Comparison of ENCODE assay signal across 8 cellular contexts in genomic region chr11:62614275-62614674, GRCh38. TPM values are rescaled to one million over a fixed set of nuclear protein-coding genes. Genes with fewer than 3 reads are reported as not detected.
DNase-seq lines count a peak whose midpoint lies in the region; ATAC-seq and TF ChIP-seq lines count a peak whose summit lies in the region.

No MANE protein-coding gene starts in this region.

- H3F3A ChIP-seq in GM23248 (ENCODE audit: insufficient read depth), result peaks cover 9% of the 10 kb centered on the region; the same call in 1 of the 2 replicates

- DNase-seq in GM23248 (peak; percentile 63), WERI-Rb-1 (no peak), endothelial cell (ENCODE audit: low spot score) (no peak), HCEC 1CT (no peak), NCI-H524 (lab: John Stamatoyannopoulos, UW) (no peak), NCI-H2081 treated with DMSO at 0.1 percent for 48 hours (lab: John Stamatoyannopoulos, UW) (no peak)
- DNase-seq in stimulated activated CD4-positive, alpha-beta T cell treated with anti-CD3 and anti-CD28 coated beads, Interleukin-12 subunit alpha, Interleukin-12 subunit beta, amount 100 ng/mL, for 4 hours, result peak; percentile 56

- H3K9me2 ChIP-seq in GM23248 (ENCODE audit: insufficient read depth), result no peaks in the 10 kb centered on the region

- no peaks in the 10 kb centered on the region for H4K20me1 ChIP-seq in GM23248 (ENCODE audit: insufficient read depth)

- H3K27me3 ChIP-seq in GM23248 (replicated peaks; ENCODE audit: insufficient read depth), result no peaks in the 10 kb centered on the region
- H3K27me3 ChIP-seq in WERI-Rb-1 (ENCODE audit: insufficient read depth, low read depth, severe bottlenecking), result no peaks in the 10 kb centered on the region

- no peak overlapping the region for H3K9ac ChIP-seq in GM23248

- H3K36me3 ChIP-seq in GM23248 (ENCODE audit: low read depth), result no peaks in the 10 kb centered on the region
- peaks cover 5% of the 10 kb centered on the region; the same call in 1 of the 2 replicates for H3K36me3 ChIP-seq in WERI-Rb-1

- H3K4me3 Mint-ChIP-seq in endothelial cell (ENCODE audit: unreplicated experiment), result no peak overlapping the region

- H2AFZ ChIP-seq in GM23248, result no peak overlapping the region

- H3K79me2 ChIP-seq in GM23248 (ENCODE audit: insufficient read depth), result peaks cover 33% of the 10 kb centered on the region

- ATAC-seq in HG03469 (IDR thresholded peaks at IDR 0.05; ENCODE audit: unreplicated experiment), result no peak

- H3K4me2 ChIP-seq in GM23248 (ENCODE audit: unreplicated experiment), result no peak overlapping the region

- in situ Hi-C loops in GM23248 (cut with MboI), result no loop called here

- H3K4me3 ChIP-seq in GM23248 (no peak overlapping the region), WERI-Rb-1 (ENCODE audit: low read depth, low read length) (no peak overlapping the region)

- H3K4me1 Mint-ChIP-seq in endothelial cell (ENCODE audit: unreplicated experiment), result peaks cover 14% of the 10 kb centered on the region

- peaks cover 14% of the 10 kb centered on the region for H3K27me3 Mint-ChIP-seq in endothelial cell (ENCODE audit: unreplicated experiment)

- TF ChIP-seq CTCF in WERI-Rb-1 (IDR thresholded peaks at IDR 0.05; ENCODE audit: low read depth, low read length), result no peak
- TF ChIP-seq CTCF in endothelial cell (IDR thresholded peaks at IDR 0.05; ENCODE audit: unreplicated experiment), result no peak

- H3K9me3 Mint-ChIP-seq in endothelial cell (ENCODE audit: unreplicated experiment), result no peaks in the 10 kb centered on the region

- no peak overlapping the region for H3K27ac ChIP-seq in GM23248
- peak overlapping the region; percentile 6; the same call in 1 of the 2 replicates for H3K27ac ChIP-seq in WERI-Rb-1

- H3K4me1 ChIP-seq in GM23248 (ENCODE audit: insufficient read depth), result peaks cover 5% of the 10 kb centered on the region; the same call in 1 of the 2 replicates

- no peaks in the 10 kb centered on the region for H3K9me3 ChIP-seq in GM23248 (ENCODE audit: low read depth)
- no peaks in the 10 kb centered on the region for H3K9me3 ChIP-seq in WERI-Rb-1 (ENCODE audit: severe bottlenecking)

- peaks cover 5% of the 10 kb centered on the region for H3K36me3 Mint-ChIP-seq in endothelial cell (ENCODE audit: low read depth, unreplicated experiment)

- 74 to 78% methylated on average over 8 of the region's 8 CpGs for WGBS in GM23248 (ENCODE audit: low coverage in 1 of 2, low lambda C conversion rate in 2 of 2, missing lambda C conversion rate in 2 of 2), 2 experiments

- peak overlapping the region; percentile 78 for H3K27ac Mint-ChIP-seq in endothelial cell (ENCODE audit: unreplicated experiment)

RNA-seq across cellular contexts. Expression of gene ROM1, which starts 1.2 kb away (rescaled TPM):
- 3.4 and 6.5 TPM in 2 replicates for total RNA-seq in GM23248 (2014; rRNA removed; shearing (Covaris generic))
- polyA plus RNA-seq in GM23248 (2016; fragmentation: Nextera tagmentation; extraction: Ambion mirVana), result 5.4 and 8.8 TPM in 2 replicates
- 2.1 TPM for total RNA-seq in endothelial cell (ENCODE audit: unreplicated experiment)

RNA-seq across cellular contexts. Expression of gene EML3, which starts 1.7 kb away (rescaled TPM):
- total RNA-seq in GM23248 (2014; rRNA removed; shearing (Covaris generic)), result 43.4 and 47.2 TPM in 2 replicates
- polyA plus RNA-seq in GM23248 (2016; fragmentation: Nextera tagmentation; extraction: Ambion mirVana), result 32.8 and 34.8 TPM in 2 replicates
- 98.6 TPM for total RNA-seq in endothelial cell (ENCODE audit: unreplicated experiment)

RNA-seq across cellular contexts. Expression of gene B3GAT3, which starts 7.5 kb away (rescaled TPM):
- total RNA-seq in GM23248 (2014; rRNA removed; shearing (Covaris generic)), result 32.1 and 35.6 TPM in 2 replicates
- 44.2 and 46.7 TPM in 2 replicates for polyA plus RNA-seq in GM23248 (2016; fragmentation: Nextera tagmentation; extraction: Ambion mirVana)
- 32.8 TPM for total RNA-seq in endothelial cell (ENCODE audit: unreplicated experiment)

RNA-seq across cellular contexts. Expression of gene MTA2, which starts 12.6 kb away (rescaled TPM):
- total RNA-seq in GM23248 (2014; rRNA removed; shearing (Covaris generic)), result 98.8 and 114 TPM in 2 replicates
- 26.3 and 28.9 TPM in 2 replicates for polyA plus RNA-seq in GM23248 (2016; fragmentation: Nextera tagmentation; extraction: Ambion mirVana)
- total RNA-seq in endothelial cell (ENCODE audit: unreplicated experiment), result 157 TPM

RNA-seq across cellular contexts. Expression of gene TUT1, which starts 23.0 kb away (rescaled TPM):
- 6.1 and 7.7 TPM in 2 replicates for total RNA-seq in GM23248 (2014; rRNA removed; shearing (Covaris generic))
- 11.1 and 12.1 TPM in 2 replicates for polyA plus RNA-seq in GM23248 (2016; fragmentation: Nextera tagmentation; extraction: Ambion mirVana)
- 21.2 TPM for total RNA-seq in endothelial cell (ENCODE audit: unreplicated experiment)

Comparison
In these comparisons a context has a peak if more than half of its experiments do, and no peak if none do; other contexts are left out.
1. DNase-seq: peak in GM23248 (single experiment) and stimulated activated CD4-positive, alpha-beta T cell treated with anti-CD3 and anti-CD28 coated beads, Interleukin-12 subunit alpha, Interleukin-12 subunit beta, amount 100 ng/mL, for 4 hours (single experiment); none in WERI-Rb-1 (single experiment), endothelial cell (single experiment), HCEC 1CT (single experiment), NCI-H524 (0 of 2) and NCI-H2081 treated with DMSO at 0.1 percent for 48 hours (single experiment).